ENCODE assay signal across 11 cellular contexts in the genomic region with DNA sequence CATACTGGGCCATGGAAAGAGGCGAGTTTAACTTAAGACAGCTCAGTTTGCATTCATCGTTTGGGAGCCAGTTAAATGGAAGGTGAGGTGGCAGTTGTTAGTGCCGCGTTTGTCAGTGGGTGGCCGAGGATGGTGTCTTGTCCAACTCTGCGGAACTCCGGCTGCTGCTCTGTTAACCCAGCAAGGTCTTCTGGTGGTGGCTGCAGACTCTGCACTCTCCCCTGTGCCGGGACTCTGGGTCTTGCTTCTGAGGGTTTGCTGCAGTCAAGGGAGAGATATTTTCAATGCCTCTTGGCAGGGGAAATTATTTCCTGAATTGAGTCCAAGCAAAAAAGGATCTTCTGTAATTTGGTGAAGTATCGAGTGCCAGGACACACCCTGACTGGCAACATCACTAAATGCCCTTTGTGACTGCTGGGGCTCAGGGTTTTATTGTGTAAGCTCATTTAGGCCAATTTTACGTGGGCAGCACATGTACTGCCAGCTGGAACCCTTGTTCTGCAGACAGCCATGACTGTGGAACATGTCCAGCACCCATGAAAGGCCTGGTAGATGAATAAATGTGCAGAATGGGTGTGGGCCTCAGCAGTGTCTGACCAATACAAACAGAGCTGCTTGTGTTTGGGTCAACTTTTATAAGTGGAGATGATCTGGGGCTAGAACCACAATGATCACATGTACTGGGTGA. TPM values are rescaled to one million over a fixed set of nuclear protein-coding genes. Genes with fewer than 3 reads are reported as not detected.
DNase-seq lines count a peak whose midpoint lies in the region; ATAC-seq and TF ChIP-seq lines count a peak whose summit lies in the region.
"Had no signal": no experiment of that assay in that cellular context is flagged by ENCODE, and none has a peak within 500 bp of the region (broad histone marks: within the 10 kb centered on the region; RNA-seq: fewer than 3 reads in every experiment).

No MANE protein-coding gene starts in this region.

- no peak for TF ChIP-seq POLR2A in heart left ventricle (IDR thresholded peaks at IDR 0.05)

- WGBS in heart left ventricle, 4 donors, result 42 to 58% (median 47%) methylated on average over 10 of the region's 10 CpGs

- H3K79me2 ChIP-seq in osteoblast (ENCODE audit: insufficient read depth, low read length), result no peaks in the 10 kb centered on the region

- ATAC-seq in Right ventricle myocardium inferior (peak; percentile 12), heart left ventricle (peak; percentile 9 to 58 (median 31)), HG03135 (IDR thresholded peaks at IDR 0.05; ENCODE audit: unreplicated experiment) (no peak), HG03045 (IDR thresholded peaks at IDR 0.05; ENCODE audit: unreplicated experiment) (no peak)

- H3K4me1 ChIP-seq in heart left ventricle (peaks cover 7 to 58% (median 44%) of the 10 kb centered on the region in 12 donors), osteoblast (ENCODE audit: insufficient read depth, low read length) (peaks cover 56% of the 10 kb centered on the region)

- H3K27me3 ChIP-seq in heart left ventricle (peaks cover 0 to 4% (median 0%) of the 10 kb centered on the region in 9 donors), osteoblast (ENCODE audit: insufficient read depth, low read length) (no peaks in the 10 kb centered on the region)

- H2AFZ ChIP-seq in osteoblast (ENCODE audit: low read length), result peak overlapping the region; percentile 51

- in situ Hi-C loops in GM13976 (cut with MboI; ENCODE audit: low sequenced_read_pairs, unreplicated experiment), result no loop called here

- H3K9me3 ChIP-seq in heart left ventricle (no peaks in the 10 kb centered on the region), osteoblast (ENCODE audit: low read depth, low read length) (no peaks in the 10 kb centered on the region)

- H3K36me3 ChIP-seq in heart left ventricle (no peaks in the 10 kb centered on the region), osteoblast (ENCODE audit: insufficient read depth, low read length) (no peaks in the 10 kb centered on the region)

- H3K4me2 ChIP-seq in osteoblast (ENCODE audit: insufficient read depth, low read length), result no peak overlapping the region

- H3K27ac ChIP-seq in heart left ventricle (peak overlapping the region in 11 of 12 donors; percentile 48 to 79 (median 74)), osteoblast (ENCODE audit: low read depth, low read length) (peak overlapping the region; percentile 70)

- H3K4me3 ChIP-seq in heart left ventricle (no peak overlapping the region), osteoblast (ENCODE audit: insufficient read depth, low read length) (no peak overlapping the region)

- H4K20me1 ChIP-seq in osteoblast (ENCODE audit: insufficient read depth, low read length), result no peaks in the 10 kb centered on the region

- no peak for DNase-seq in Right ventricle myocardium inferior (ENCODE audit: missing footprints)
- DNase-seq in cardiac septum (ENCODE audit: low spot score), result no peak
- DNase-seq in heart left ventricle, result no peak
- DNase-seq in osteoblast (ENCODE audit: insufficient read length, low spot score, missing footprints), result peak; percentile 53
- no peak for DNase-seq in activated CD8-positive, alpha-beta memory T cell treated with anti-CD3 and anti-CD28 coated beads for 24 hours
- DNase-seq in GM13976 (ENCODE audit: low spot score), result no peak
- DNase-seq: effector CD4-positive, alpha-beta T cell; T-helper 1 cell had no signal

- intact Hi-C loops in Right ventricle myocardium inferior (cut with DNase I) (no loop called here), cardiac septum (cut with DNase I) (no loop called here), heart left ventricle (cut with DNase I) (no loop called here)

- no peak for TF ChIP-seq CTCF in heart left ventricle (IDR thresholded peaks at IDR 0.05)
- TF ChIP-seq CTCF in osteoblast (IDR thresholded peaks at IDR 0.05; ENCODE audit: extremely low read depth, low read depth, low read length), result no peak
- no peak for TF ChIP-seq CTCF in GM13976 (IDR thresholded peaks at IDR 0.05; ENCODE audit: borderline replicate concordance, control extremely low read depth, extremely low read depth, insufficient read depth, missing control alignments)

RNA-seq across cellular contexts. Expression of gene IL1R2, which starts 58.1 kb away (rescaled TPM):
- total RNA-seq in Right ventricle myocardium inferior, result 1.3 TPM
- total RNA-seq in cardiac septum, result 1.0 TPM
- total RNA-seq in heart left ventricle, result 1 to 10 TPM in 5 of 9 donors, under 1 TPM in 1, not detected in 3; 0.77 to 6.5 (median 2.1) TPM
- 1 to 10 TPM in 1 of 2 donors, under 1 TPM in 1; 0.95 to 8.0 TPM for polyA plus RNA-seq in heart left ventricle
- 0.36 and 0.88 TPM in 2 replicates for total RNA-seq in osteoblast
- total RNA-seq: A673 had no signal

Comparison
In these comparisons a context has a peak if more than half of its experiments do, and no peak if none do; other contexts are left out.
1. ATAC-seq: peak in Right ventricle myocardium inferior (single experiment) and heart left ventricle (4 of 4); none in HG03135 (single experiment) and HG03045 (single experiment).